14 cellular contexts compared by ENCODE assay signal in the genomic region with DNA sequence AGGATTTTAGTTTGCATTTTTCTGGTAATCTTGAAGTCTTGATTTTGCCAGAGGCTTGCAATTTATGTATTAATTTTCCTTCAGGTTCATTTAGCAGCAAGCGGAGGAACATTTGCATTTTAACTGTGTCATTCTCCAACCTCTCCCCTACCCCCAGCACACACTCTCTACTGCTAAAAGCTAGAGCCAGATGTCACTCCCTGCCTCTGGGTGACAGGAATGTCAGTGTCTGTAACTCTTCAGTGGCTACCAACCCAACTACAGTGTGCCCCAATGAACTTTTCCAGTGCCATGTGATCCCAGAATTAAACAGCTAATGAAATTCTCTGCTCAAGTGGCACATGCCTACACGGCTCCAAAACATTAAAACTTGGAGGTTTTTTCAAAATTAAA.
"Had no signal": no experiment of that assay in that cellular context is flagged by ENCODE, and none has a peak within 500 bp of the region (broad histone marks: within the 10 kb centered on the region; RNA-seq: fewer than 3 reads in every experiment).

No MANE protein-coding gene starts in this region.

- ATAC-seq: activated CD4-positive, CD25-positive, alpha-beta regulatory T cell treated with anti-CD3 and anti-CD28 coated beads, Interleukin-2, amount 50 U/mL, for 24 hours; naive thymus-derived CD4-positive, alpha-beta T cell; stimulated activated memory B cell treated with anti-CD40 and anti-IgM and Interleukin-4, amounts not matched to agents 10 μg/mL and 1 μg/mL and 100 μg/mL, for 72 hours had no signal

- H3K4me3 Mint-ChIP-seq: activated naive CD8-positive, alpha-beta T cell treated with anti-CD3 and anti-CD28 coated beads, Interleukin-2, amount 10 ng/mL, durations not matched to agents 7 days and 5 days; activated T-cell treated with anti-CD3 and anti-CD28 coated beads, Interleukin-2, amount 50 U/mL, for 24 hours; naive thymus-derived CD4-positive, alpha-beta T cell; stimulated activated memory B cell treated with anti-CD40 and anti-IgM and Interleukin-4, amounts not matched to agents 10 μg/mL and 1 μg/mL and 100 μg/mL, for 72 hours; T-helper 2 cell treated with Interferon-gamma antibody and Interleukin-4, amounts not matched to agents 5 μg/mL and 100 μg/mL, for 36 hours had no signal

- H3K4me1 ChIP-seq: colonic mucosa had no signal

- H3K4me1 Mint-ChIP-seq: activated naive CD8-positive, alpha-beta T cell treated with anti-CD3 and anti-CD28 coated beads, Interleukin-2, amount 10 ng/mL, durations not matched to agents 7 days and 5 days; stimulated activated memory B cell treated with anti-CD40 and anti-IgM and Interleukin-4, amounts not matched to agents 10 μg/mL and 1 μg/mL and 100 μg/mL, for 72 hours had no signal

- H3K4me3 ChIP-seq: colonic mucosa, lung had no signal

- H3K36me3 ChIP-seq: colonic mucosa had no signal

- H3K9me3 Mint-ChIP-seq: activated naive CD8-positive, alpha-beta T cell treated with anti-CD3 and anti-CD28 coated beads, Interleukin-2, amount 10 ng/mL, durations not matched to agents 7 days and 5 days; activated T-cell treated with anti-CD3 and anti-CD28 coated beads, Interleukin-2, amount 50 U/mL, for 24 hours; naive thymus-derived CD4-positive, alpha-beta T cell; stimulated activated memory B cell treated with anti-CD40 and anti-IgM and Interleukin-4, amounts not matched to agents 10 μg/mL and 1 μg/mL and 100 μg/mL, for 72 hours; T-helper 2 cell treated with Interferon-gamma antibody and Interleukin-4, amounts not matched to agents 5 μg/mL and 100 μg/mL, for 36 hours had no signal

- DNase-seq: activated CD4-positive, alpha-beta T cell treated with anti-CD3 and anti-CD28 coated beads, Interleukin-2, amount 50 U/mL, for 4 hours; activated gamma-delta T cell; activated naive CD8-positive, alpha-beta T cell treated with anti-CD3 and anti-CD28 coated beads, Interleukin-2, amount 10 ng/mL, durations not matched to agents 7 days and 5 days; activated T-cell treated with anti-CD3 and anti-CD28 coated beads, Interleukin-2, amount 50 U/mL, for 24 hours; anterior cingulate cortex; colonic mucosa; hippocampal formation; naive thymus-derived CD4-positive, alpha-beta T cell; right cardiac atrium; stimulated activated CD4-positive, alpha-beta T cell treated with anti-CD3 and anti-CD28 coated beads, Interleukin-1b, Interleukin-23, amount 100 ng/mL, for 48 hours had no signal

- H3K27ac Mint-ChIP-seq: activated naive CD8-positive, alpha-beta T cell treated with anti-CD3 and anti-CD28 coated beads, Interleukin-2, amount 10 ng/mL, durations not matched to agents 7 days and 5 days; activated T-cell treated with anti-CD3 and anti-CD28 coated beads, Interleukin-2, amount 50 U/mL, for 24 hours; stimulated activated memory B cell treated with anti-CD40 and anti-IgM and Interleukin-4, amounts not matched to agents 10 μg/mL and 1 μg/mL and 100 μg/mL, for 72 hours; T-helper 2 cell treated with Interferon-gamma antibody and Interleukin-4, amounts not matched to agents 5 μg/mL and 100 μg/mL, for 36 hours had no signal

- H3K27ac ChIP-seq: colonic mucosa had no signal

- H3K36me3 Mint-ChIP-seq: activated naive CD8-positive, alpha-beta T cell treated with anti-CD3 and anti-CD28 coated beads, Interleukin-2, amount 10 ng/mL, durations not matched to agents 7 days and 5 days; stimulated activated memory B cell treated with anti-CD40 and anti-IgM and Interleukin-4, amounts not matched to agents 10 μg/mL and 1 μg/mL and 100 μg/mL, for 72 hours had no signal

- H3K27me3 ChIP-seq: colonic mucosa had no signal

- H3K9me3 ChIP-seq: colonic mucosa had no signal

- H3K27me3 Mint-ChIP-seq: activated naive CD8-positive, alpha-beta T cell treated with anti-CD3 and anti-CD28 coated beads, Interleukin-2, amount 10 ng/mL, durations not matched to agents 7 days and 5 days; activated T-cell treated with anti-CD3 and anti-CD28 coated beads, Interleukin-2, amount 50 U/mL, for 24 hours; naive thymus-derived CD4-positive, alpha-beta T cell; stimulated activated memory B cell treated with anti-CD40 and anti-IgM and Interleukin-4, amounts not matched to agents 10 μg/mL and 1 μg/mL and 100 μg/mL, for 72 hours had no signal
